In the genomic region with DNA sequence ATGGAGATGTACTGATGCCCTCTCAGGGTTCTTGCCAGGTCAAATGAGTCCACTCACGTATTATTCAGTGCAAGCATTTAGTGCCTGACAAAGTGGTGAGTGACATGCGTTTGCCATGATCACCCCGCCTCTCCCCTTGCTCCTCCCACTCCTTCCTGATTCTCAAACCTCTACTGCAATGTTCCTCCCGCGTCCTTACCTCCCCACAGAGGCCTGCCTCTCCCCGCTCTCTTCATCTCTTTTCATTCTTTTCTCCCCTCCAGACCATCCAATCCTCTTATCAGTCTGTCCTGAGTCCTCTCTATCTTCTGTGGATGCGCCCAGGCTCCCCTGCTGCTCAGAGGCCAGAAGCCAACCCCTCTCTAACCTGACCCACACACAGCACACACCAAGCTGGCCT, we compare ENCODE assay signal across 18 cellular contexts. TPM values are rescaled to one million over a fixed set of nuclear protein-coding genes. Genes with fewer than 3 reads are reported as not detected.
DNase-seq lines count a peak whose midpoint lies in the region; TF ChIP-seq lines count a peak whose summit lies in the region.
"Had no signal": no experiment of that assay in that cellular context is flagged by ENCODE, and none has a peak within 500 bp of the region (broad histone marks: within the 10 kb centered on the region; RNA-seq: fewer than 3 reads in every experiment).

No MANE protein-coding gene starts in this region.

- peaks cover 0 to 65% (median 2%) of the 10 kb centered on the region in 4 donors for H3K4me1 ChIP-seq in Peyer's patch
- no peaks in the 10 kb centered on the region for H3K4me1 ChIP-seq in rectal smooth muscle tissue (ENCODE audit: control insufficient read depth, insufficient read depth, low read length)
- peaks cover 4% of the 10 kb centered on the region for H3K4me1 ChIP-seq in vagina
- H3K4me1 ChIP-seq: tibial artery had no signal

- H3K27ac ChIP-seq in Peyer's patch = peak overlapping the region in 3 of 4 donors; percentile 46 to 96 (median 93)
- H3K27ac ChIP-seq in rectal smooth muscle tissue (ENCODE audit: low read depth, low read length) = peak overlapping the region; percentile 20
- H3K27ac ChIP-seq in vagina = no peak overlapping the region
- H3K27ac ChIP-seq: C4-2B, gastroesophageal sphincter, neural progenitor cell, tibial artery had no signal

- DNase-seq in T-helper 1 cell (no peak), Peyer's patch (peak in 2 of 3 donors; percentile 71 to 75), vagina (ENCODE audit: extremely low spot score in 2 of 2) (no peak), medulla oblongata (ENCODE audit: extremely low spot score) (no peak)
- DNase-seq in activated naive CD8-positive, alpha-beta T cell treated with anti-CD3 and anti-CD28 coated beads for 36 hours = no peak
- DNase-seq in NK-92 treated with Interleukin-12 subunit alpha and Interleukin-12 subunit beta, amount 100 ng/mL, for 24 hours (lab: John Stamatoyannopoulos, UW) = no peak
- DNase-seq: anterior cingulate cortex; Karpas-422; PC-3; SK-N-SH; stimulated activated CD4-positive, alpha-beta T cell treated with anti-CD3 and anti-CD28 coated beads, Interleukin-1b, Interleukin-23, amount 100 ng/mL, for 48 hours; tibial artery had no signal

- H3K27me3 Mint-ChIP-seq in T-helper 1 cell treated with Interleukin-12 subunit alpha and Interleukin-12 subunit beta and Interleukin-4 antibody, amounts not matched to agents 30 μg/mL and 1 μg/mL, for 36 hours (ENCODE audit: low read depth) = no peaks in the 10 kb centered on the region
- no peaks in the 10 kb centered on the region for H3K27me3 Mint-ChIP-seq in activated naive CD8-positive, alpha-beta T cell treated with anti-CD3 and anti-CD28 coated beads for 36 hours

- peaks cover 12% of the 10 kb centered on the region for H3K36me3 Mint-ChIP-seq in T-helper 1 cell treated with Interleukin-12 subunit alpha and Interleukin-12 subunit beta and Interleukin-4 antibody, amounts not matched to agents 30 μg/mL and 1 μg/mL, for 36 hours (ENCODE audit: low read depth)
- H3K36me3 Mint-ChIP-seq in activated naive CD8-positive, alpha-beta T cell treated with anti-CD3 and anti-CD28 coated beads for 36 hours = peaks cover 38% of the 10 kb centered on the region

- H3K9me3 ChIP-seq in Peyer's patch = no peaks in the 10 kb centered on the region
- H3K9me3 ChIP-seq in vagina = no peaks in the 10 kb centered on the region
- H3K9me3 ChIP-seq: gastroesophageal sphincter, SK-N-SH, tibial artery had no signal

- no peak for TF ChIP-seq CTCF in Peyer's patch (IDR thresholded peaks at IDR 0.05)
- TF ChIP-seq CTCF in vagina (IDR thresholded peaks at IDR 0.05) = no peak

- no peak overlapping the region for H3K4me3 Mint-ChIP-seq in T-helper 1 cell treated with Interleukin-12 subunit alpha and Interleukin-12 subunit beta and Interleukin-4 antibody, amounts not matched to agents 30 μg/mL and 1 μg/mL, for 36 hours
- no peak overlapping the region for H3K4me3 Mint-ChIP-seq in activated naive CD8-positive, alpha-beta T cell treated with anti-CD3 and anti-CD28 coated beads for 36 hours

- H3K9ac ChIP-seq in rectal smooth muscle tissue (ENCODE audit: low read length) = no peak overlapping the region
- H3K9ac ChIP-seq: neural progenitor cell, SK-N-SH had no signal

- H3K36me3 ChIP-seq in Peyer's patch = peaks cover 0 to 31% (median 0%) of the 10 kb centered on the region in 3 donors
- no peaks in the 10 kb centered on the region for H3K36me3 ChIP-seq in rectal smooth muscle tissue (ENCODE audit: control insufficient read depth, insufficient read depth, low read length)
- H3K36me3 ChIP-seq in vagina = no peaks in the 10 kb centered on the region
- H3K36me3 ChIP-seq: gastroesophageal sphincter, neural progenitor cell had no signal

- TF ChIP-seq POLR2A in Peyer's patch (IDR thresholded peaks at IDR 0.05) = no peak
- TF ChIP-seq POLR2A in vagina (IDR thresholded peaks at IDR 0.05) = no peak

- no peaks in the 10 kb centered on the region for H3K27me3 ChIP-seq in Peyer's patch
- H3K27me3 ChIP-seq in rectal smooth muscle tissue (ENCODE audit: control insufficient read depth, insufficient read depth, low read length) = no peaks in the 10 kb centered on the region
- H3K27me3 ChIP-seq in vagina = no peaks in the 10 kb centered on the region
- H3K27me3 ChIP-seq: gastroesophageal sphincter, neural progenitor cell, tibial artery had no signal

- H3K27ac Mint-ChIP-seq in T-helper 1 cell treated with Interleukin-12 subunit alpha and Interleukin-12 subunit beta and Interleukin-4 antibody, amounts not matched to agents 30 μg/mL and 1 μg/mL, for 36 hours = peak overlapping the region; percentile 50
- peak overlapping the region; percentile 23 for H3K27ac Mint-ChIP-seq in activated naive CD8-positive, alpha-beta T cell treated with anti-CD3 and anti-CD28 coated beads for 36 hours

- no peak overlapping the region for H3K4me3 ChIP-seq in Peyer's patch
- no peak overlapping the region for H3K4me3 ChIP-seq in rectal smooth muscle tissue (ENCODE audit: low read length)
- H3K4me3 ChIP-seq in vagina = no peak overlapping the region
- H3K4me3 ChIP-seq: gastroesophageal sphincter, neural progenitor cell, tibial artery had no signal

- peaks cover 12% of the 10 kb centered on the region for H3K4me1 Mint-ChIP-seq in T-helper 1 cell treated with Interleukin-12 subunit alpha and Interleukin-12 subunit beta and Interleukin-4 antibody, amounts not matched to agents 30 μg/mL and 1 μg/mL, for 36 hours (ENCODE audit: low read depth)
- peaks cover 11% of the 10 kb centered on the region for H3K4me1 Mint-ChIP-seq in activated naive CD8-positive, alpha-beta T cell treated with anti-CD3 and anti-CD28 coated beads for 36 hours

- no peaks in the 10 kb centered on the region for H3K9me3 Mint-ChIP-seq in T-helper 1 cell treated with Interleukin-12 subunit alpha and Interleukin-12 subunit beta and Interleukin-4 antibody, amounts not matched to agents 30 μg/mL and 1 μg/mL, for 36 hours
- H3K9me3 Mint-ChIP-seq in activated naive CD8-positive, alpha-beta T cell treated with anti-CD3 and anti-CD28 coated beads for 36 hours = no peaks in the 10 kb centered on the region
- H3K9me3 Mint-ChIP-seq: neural progenitor cell had no signal

- intact Hi-C loops in vagina (cut with DNase I) = no loop called here

RNA-seq across cellular contexts. Expression of a gene that starts 40.7 kb away (rescaled TPM):
- total RNA-seq in Peyer's patch (100 to 1,000 TPM in 3 of 4 donors, 10 to 100 TPM in 1; 10.7 to 150 (median 115) TPM), vagina (16.7 TPM)
- 10 to 100 TPM; 18.6 to 19.6 TPM for total RNA-seq in activated naive CD8-positive, alpha-beta T cell treated with anti-CD3 and anti-CD28 coated beads for 36 hours
- total RNA-seq: A172 had no signal

Comparison
In these comparisons a context has a peak if more than half of its experiments do, and no peak if none do; other contexts are left out.
1. DNase-seq: peak in Peyer's patch (2 of 3); none in T-helper 1 cell (0 of 5), activated naive CD8-positive, alpha-beta T cell treated with anti-CD3 and anti-CD28 coated beads for 36 hours (single experiment), vagina (0 of 2), NK-92 treated with Interleukin-12 subunit alpha and Interleukin-12 subunit beta, amount 100 ng/mL, for 24 hours (single experiment) and medulla oblongata (single experiment).